Comparison of ENCODE assay signal across 13 cellular contexts in the genomic region with DNA sequence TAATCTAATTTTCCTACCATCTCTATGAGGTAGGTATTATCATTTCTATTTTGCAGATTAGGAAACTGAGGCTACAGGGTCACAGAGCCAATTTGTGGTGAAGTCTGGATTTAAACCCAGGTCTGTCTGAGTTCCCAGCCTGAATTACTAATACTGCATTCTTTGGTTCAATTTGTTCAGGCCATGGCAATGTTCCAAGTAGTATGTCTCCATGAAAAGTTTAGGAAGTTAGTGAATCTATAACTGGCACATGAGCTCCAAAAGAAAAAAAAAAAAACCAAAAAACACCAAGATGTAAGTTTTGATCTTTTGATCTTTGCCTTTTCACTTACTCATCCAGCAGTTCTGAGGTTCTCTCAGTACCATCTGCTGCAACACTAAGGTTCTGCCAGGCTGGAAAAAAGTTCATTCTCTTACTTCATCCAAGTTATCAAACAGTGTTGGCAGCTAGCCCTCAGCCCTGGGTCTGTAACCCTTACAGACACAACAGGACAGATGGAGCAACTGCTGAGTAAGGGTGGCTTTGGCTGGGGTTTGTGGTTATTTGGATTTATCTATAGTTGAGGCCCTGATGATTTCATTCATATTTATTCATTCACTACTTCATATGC. TPM values are rescaled to one million over a fixed set of nuclear protein-coding genes. Genes with fewer than 3 reads are reported as not detected.
DNase-seq lines count a peak whose midpoint lies in the region; ATAC-seq and TF ChIP-seq lines count a peak whose summit lies in the region.
"Had no signal": no experiment of that assay in that cellular context is flagged by ENCODE, and none has a peak within 500 bp of the region (broad histone marks: within the 10 kb centered on the region; RNA-seq: fewer than 3 reads in every experiment).

No MANE protein-coding gene starts in this region.

- no peaks in the 10 kb centered on the region for H3K27me3 Mint-ChIP-seq in activated T-cell treated with anti-CD3 and anti-CD28 coated beads, Interleukin-2, amount 50 U/mL, for 24 hours
- no peaks in the 10 kb centered on the region for H3K27me3 Mint-ChIP-seq in stimulated activated naive B cell treated with anti-CD40 and anti-IgM and Interleukin-4, amounts not matched to agents 10 μg/mL and 1 μg/mL and 100 μg/mL, for 72 hours
- H3K27me3 Mint-ChIP-seq: brain had no signal

- no peak overlapping the region for H3K4me3 Mint-ChIP-seq in activated T-cell treated with anti-CD3 and anti-CD28 coated beads, Interleukin-2, amount 50 U/mL, for 24 hours
- H3K4me3 Mint-ChIP-seq in stimulated activated naive B cell treated with anti-CD40 and anti-IgM and Interleukin-4, amounts not matched to agents 10 μg/mL and 1 μg/mL and 100 μg/mL, for 72 hours, result peak overlapping the region; percentile 5 to 63
- H3K4me3 Mint-ChIP-seq: natural killer cell had no signal

- peak overlapping the region; percentile 27 for H3K27ac Mint-ChIP-seq in activated T-cell treated with anti-CD3 and anti-CD28 coated beads, Interleukin-2, amount 50 U/mL, for 24 hours
- peak overlapping the region; percentile 79 for H3K27ac Mint-ChIP-seq in stimulated activated naive B cell treated with anti-CD40 and anti-IgM and Interleukin-4, amounts not matched to agents 10 μg/mL and 1 μg/mL and 100 μg/mL, for 72 hours
- H3K27ac Mint-ChIP-seq: natural killer cell had no signal

- DNase-seq in activated T-cell treated with anti-CD3 and anti-CD28 coated beads, Interleukin-2, amount 50 U/mL, for 24 hours, result no peak
- DNase-seq in activated T-cell treated with anti-CD3 and anti-CD28 coated beads for 4 hours, result no peak
- peak; percentile 85 for DNase-seq in RPMI8226
- DNase-seq in fibroblast of villous mesenchyme (ENCODE audit: low read depth), result peak; percentile 82
- DNase-seq in stimulated activated naive B cell treated with anti-CD40 and anti-IgM and Interleukin-4, amounts not matched to agents 10 μg/mL and 1 μg/mL and 100 μg/mL, for 72 hours, result no peak
- no peak for DNase-seq in stimulated activated naive CD4-positive, alpha-beta T cell (lab: John Stamatoyannopoulos, UW)
- DNase-seq in KBM-7, result no peak
- DNase-seq: natural killer cell, SW 1271 had no signal

- peaks cover 18% of the 10 kb centered on the region for H3K4me1 Mint-ChIP-seq in activated T-cell treated with anti-CD3 and anti-CD28 coated beads, Interleukin-2, amount 50 U/mL, for 24 hours (ENCODE audit: low read depth)
- H3K4me1 Mint-ChIP-seq in stimulated activated naive B cell treated with anti-CD40 and anti-IgM and Interleukin-4, amounts not matched to agents 10 μg/mL and 1 μg/mL and 100 μg/mL, for 72 hours, result peaks cover 46 to 71% of the 10 kb centered on the region in 2 donors

- TF ChIP-seq CTCF in fibroblast of villous mesenchyme (IDR thresholded peaks at IDR 0.05; ENCODE audit: insufficient read depth, low read depth, low read length), result no peak

- H3K36me3 Mint-ChIP-seq in activated T-cell treated with anti-CD3 and anti-CD28 coated beads, Interleukin-2, amount 50 U/mL, for 24 hours (ENCODE audit: low read depth), result peaks cover 23% of the 10 kb centered on the region
- H3K36me3 Mint-ChIP-seq in stimulated activated naive B cell treated with anti-CD40 and anti-IgM and Interleukin-4, amounts not matched to agents 10 μg/mL and 1 μg/mL and 100 μg/mL, for 72 hours, result peaks cover 12 to 26% of the 10 kb centered on the region in 2 donors

- in situ Hi-C loops in KBM-7 (cut with MboI; ENCODE audit: low pct_unique_long_range_greater_than_20kb, low sequenced_read_pairs), result no loop called here

- H3K9me3 Mint-ChIP-seq in activated T-cell treated with anti-CD3 and anti-CD28 coated beads, Interleukin-2, amount 50 U/mL, for 24 hours, result peaks cover 3% of the 10 kb centered on the region
- peaks cover 3 to 4% of the 10 kb centered on the region in 2 donors for H3K9me3 Mint-ChIP-seq in stimulated activated naive B cell treated with anti-CD40 and anti-IgM and Interleukin-4, amounts not matched to agents 10 μg/mL and 1 μg/mL and 100 μg/mL, for 72 hours

- no peak overlapping the region for H3K4me3 ChIP-seq in fibroblast of villous mesenchyme (ENCODE audit: low read depth, low read length)
- H3K4me3 ChIP-seq: tibial nerve had no signal

- ATAC-seq in stimulated activated naive B cell treated with anti-CD40 and anti-IgM and Interleukin-4, amounts not matched to agents 10 μg/mL and 1 μg/mL and 100 μg/mL, for 72 hours (replicated peaks), result no peak
- no peak for ATAC-seq in GM19395 (IDR thresholded peaks at IDR 0.05; ENCODE audit: unreplicated experiment)
- ATAC-seq: natural killer cell had no signal

RNA-seq across cellular contexts. Expression of gene TMEM268, which starts 4.4 kb away (rescaled TPM):
- 7.3 and 11.0 TPM in 2 replicates for total RNA-seq in fibroblast of villous mesenchyme

RNA-seq across cellular contexts. Expression of gene ATP6V1G1, which starts 19.1 kb away (rescaled TPM):
- total RNA-seq in fibroblast of villous mesenchyme, result 114 and 123 TPM in 2 replicates

RNA-seq across cellular contexts. Expression of gene TEX53, which starts 50.9 kb away (rescaled TPM):
- total RNA-seq in fibroblast of villous mesenchyme, result not detected in 2 replicates
- total RNA-seq: A172, natural killer cell, tibial nerve had no signal

Comparison
In these comparisons a context has a peak if more than half of its experiments do, and no peak if none do; other contexts are left out.
1. DNase-seq: peak in RPMI8226 (single experiment) and fibroblast of villous mesenchyme (single experiment); none in activated T-cell treated with anti-CD3 and anti-CD28 coated beads, Interleukin-2, amount 50 U/mL, for 24 hours (single experiment), activated T-cell treated with anti-CD3 and anti-CD28 coated beads for 4 hours (single experiment), stimulated activated naive B cell treated with anti-CD40 and anti-IgM and Interleukin-4, amounts not matched to agents 10 μg/mL and 1 μg/mL and 100 μg/mL, for 72 hours (single experiment), stimulated activated naive CD4-positive, alpha-beta T cell (0 of 6) and KBM-7 (single experiment).